Comparison of ENCODE assay signal across 35 cellular contexts in genomic region chr9:100774962-100775361, GRCh38.
"Had no signal": no experiment of that assay in that cellular context is flagged by ENCODE, and none has a peak within 500 bp of the region (broad histone marks: within the 10 kb centered on the region; RNA-seq: fewer than 3 reads in every experiment).

No MANE protein-coding gene starts in this region.

- DNase-seq: activated CD4-positive, alpha-beta memory T cell treated with anti-CD3 and anti-CD28 coated beads for 36 hours; activated CD4-positive, alpha-beta T cell treated with anti-CD3 and anti-CD28 coated beads for 4 hours; activated CD4-positive, alpha-beta T cell treated with anti-CD3 and anti-CD28 coated beads, Interleukin-2, amount 50 U/mL, for 1 hour; activated CD8-positive, alpha-beta memory T cell treated with anti-CD3 and anti-CD28 coated beads, Interleukin-2, amount 50 U/mL, for 4 hours; activated effector memory CD4-positive, alpha-beta T cell treated with anti-CD3 and anti-CD28 coated beads, Interleukin-2, amount 50 U/mL, for 16 hours; activated naive CD4-positive, alpha-beta T cell; activated naive CD4-positive, alpha-beta T cell treated with anti-CD3 and anti-CD28 coated beads, Interleukin-2, amount 50 U/mL, for 16 hours; activated naive CD8-positive, alpha-beta T cell treated with anti-CD3 and anti-CD28 coated beads for 36 hours; activated T-cell treated with anti-CD3 and anti-CD28 coated beads for 4 hours; activated T-cell treated with anti-CD3 and anti-CD28 coated beads, Interleukin-2, amount 50 U/mL, for 4 hours; amniotic stem cell; aorta; brain microvascular endothelial cell; central memory CD4-positive, alpha-beta T cell; Karpas-422; KBM-7; MG63; NCI-H1048; NCI-H1105 treated with DMSO at 0.1 percent for 48 hours; NCI-H1436; NCI-H187; NCI-H2029 treated with DMSO at 0.1 percent for 48 hours; NCI-H2107; NCI-H2171; NCI-H510A treated with DMSO at 0.1 percent for 48 hours; NCI-H526 treated with DMSO at 0.1 percent for 48 hours; PC-9; SIG-M5; SW 1271; T-helper 1 cell; T-helper 2 cell; T-helper 9 cell had no signal

- H3K4me3 ChIP-seq: MG63, PC-9 had no signal

- H3K27ac Mint-ChIP-seq: activated CD4-positive, alpha-beta memory T cell treated with anti-CD3 and anti-CD28 coated beads for 36 hours; activated naive CD8-positive, alpha-beta T cell treated with anti-CD3 and anti-CD28 coated beads for 36 hours had no signal

- H3K27me3 ChIP-seq: brain microvascular endothelial cell, MG63 had no signal

- H3K4me1 Mint-ChIP-seq: activated naive CD8-positive, alpha-beta T cell treated with anti-CD3 and anti-CD28 coated beads for 36 hours had no signal

- H3K36me3 Mint-ChIP-seq: activated CD4-positive, alpha-beta memory T cell treated with anti-CD3 and anti-CD28 coated beads for 36 hours; activated naive CD8-positive, alpha-beta T cell treated with anti-CD3 and anti-CD28 coated beads for 36 hours had no signal

- ATAC-seq: activated CD4-positive, CD25-positive, alpha-beta regulatory T cell treated with anti-CD3 and anti-CD28 coated beads, Interleukin-2, amount 50 U/mL, for 24 hours; activated T-cell treated with anti-CD3 and anti-CD28 coated beads, Interleukin-2, amount 50 U/mL, for 4 hours; Right ventricle myocardium inferior had no signal

- H3K9me3 Mint-ChIP-seq: activated naive CD8-positive, alpha-beta T cell treated with anti-CD3 and anti-CD28 coated beads for 36 hours; activated T-cell treated with anti-CD3 and anti-CD28 coated beads, Interleukin-2, amount 50 U/mL, for 4 hours had no signal

- H3K27ac ChIP-seq: brain microvascular endothelial cell, PC-9, RWPE1 had no signal

- H3K36me3 ChIP-seq: brain microvascular endothelial cell, MG63 had no signal

- H3K4me3 Mint-ChIP-seq: activated CD4-positive, alpha-beta memory T cell treated with anti-CD3 and anti-CD28 coated beads for 36 hours; activated naive CD8-positive, alpha-beta T cell treated with anti-CD3 and anti-CD28 coated beads for 36 hours; activated T-cell treated with anti-CD3 and anti-CD28 coated beads, Interleukin-2, amount 50 U/mL, for 4 hours had no signal

- H3K9me3 ChIP-seq: MG63 had no signal
